Comparison of ENCODE assay signal across 25 cellular contexts in genomic region chr4:160928482-160928881, GRCh38.
"Had no signal": no experiment of that assay in that cellular context is flagged by ENCODE, and none has a peak within 500 bp of the region (broad histone marks: within the 10 kb centered on the region; RNA-seq: fewer than 3 reads in every experiment).

No MANE protein-coding gene starts in this region.

- H2AFZ ChIP-seq: neural progenitor cell had no signal

- H3K4me2 ChIP-seq: neural progenitor cell had no signal

- H3K4me3 ChIP-seq: esophagus squamous epithelium, neural progenitor cell, transverse colon had no signal

- DNase-seq: activated CD4-positive, alpha-beta T cell treated with anti-CD3 and anti-CD28 coated beads for 48 hours; activated CD4-positive, alpha-beta T cell treated with anti-CD3 and anti-CD28 coated beads, Interleukin-2, amount 50 U/mL, for 48 hours; activated CD8-positive, alpha-beta memory T cell treated with anti-CD3 and anti-CD28 coated beads, Interleukin-2, amount 50 U/mL, for 4 hours; activated effector memory CD4-positive, alpha-beta T cell treated with anti-CD3 and anti-CD28 coated beads, Interleukin-2, amount 50 U/mL, for 16 hours; activated naive CD4-positive, alpha-beta T cell treated with anti-CD3 and anti-CD28 coated beads for 36 hours; activated T-cell treated with anti-CD3 and anti-CD28 coated beads, Interleukin-2, amount 50 U/mL, for 1 hour; amniotic stem cell; central memory CD4-positive, alpha-beta T cell; esophagus squamous epithelium; foreskin melanocyte; islet precursor cell; left colon; mammary epithelial cell; natural killer cell; right cardiac atrium; stimulated activated naive CD4-positive, alpha-beta T cell; T-helper 1 cell; transverse colon; WERI-Rb-1 had no signal

- H3K27me3 ChIP-seq: esophagus squamous epithelium, neural progenitor cell, transverse colon had no signal

- H3K9me3 Mint-ChIP-seq: dendritic cell treated with granulocyte-macrophage colony-stimulating factor and Interleukin-4, amounts not matched to agents 40 ng/mL and 50 ng/mL, for 4 days; neural progenitor cell had no signal

- H3K4me1 Mint-ChIP-seq: natural killer cell, neural progenitor cell had no signal

- H3K27ac Mint-ChIP-seq: activated naive CD4-positive, alpha-beta T cell treated with anti-CD3 and anti-CD28 coated beads for 36 hours; activated T-helper 1 cell treated with anti-CD3 and anti-CD28 coated beads, Interleukin-12 subunit alpha, Interleukin-12 subunit beta, Interleukin-2, Interleukin-4 antibody, amounts not matched to agents 30 ng/mL and 10 ng/mL and 1 ng/mL, durations not matched to agents 14 hours and 24 hours and 36 hours; dendritic cell treated with granulocyte-macrophage colony-stimulating factor and Interleukin-4, amounts not matched to agents 40 ng/mL and 50 ng/mL, for 4 days; natural killer cell; neural progenitor cell; T-helper 2 cell treated with Interferon-gamma antibody and Interleukin-4, amounts not matched to agents 5 μg/mL and 100 μg/mL, for 36 hours had no signal

- H3K4me3 Mint-ChIP-seq: activated naive CD4-positive, alpha-beta T cell treated with anti-CD3 and anti-CD28 coated beads for 36 hours; activated T-helper 1 cell treated with anti-CD3 and anti-CD28 coated beads, Interleukin-12 subunit alpha, Interleukin-12 subunit beta, Interleukin-2, Interleukin-4 antibody, amounts not matched to agents 30 ng/mL and 10 ng/mL and 1 ng/mL, durations not matched to agents 14 hours and 24 hours and 36 hours; dendritic cell treated with granulocyte-macrophage colony-stimulating factor and Interleukin-4, amounts not matched to agents 40 ng/mL and 50 ng/mL, for 4 days; natural killer cell; neural progenitor cell; T-helper 2 cell treated with Interferon-gamma antibody and Interleukin-4, amounts not matched to agents 5 μg/mL and 100 μg/mL, for 36 hours had no signal

- H3K36me3 Mint-ChIP-seq: natural killer cell, neural progenitor cell had no signal

- ATAC-seq: activated CD4-positive, CD25-positive, alpha-beta regulatory T cell treated with anti-CD3 and anti-CD28 coated beads, Interleukin-2, amount 50 U/mL, for 24 hours; left colon; natural killer cell; right cardiac atrium had no signal

- H3K9me3 ChIP-seq: esophagus squamous epithelium, transverse colon had no signal

- H3K27ac ChIP-seq: epithelial cell of prostate, esophagus squamous epithelium, neural progenitor cell, transverse colon, WERI-Rb-1 had no signal

- H3K36me3 ChIP-seq: esophagus squamous epithelium, neural progenitor cell, transverse colon, WERI-Rb-1 had no signal

- H3K27me3 Mint-ChIP-seq: dendritic cell treated with granulocyte-macrophage colony-stimulating factor and Interleukin-4, amounts not matched to agents 40 ng/mL and 50 ng/mL, for 4 days had no signal

- H3K4me1 ChIP-seq: esophagus squamous epithelium, neural progenitor cell, transverse colon had no signal

- H3K9ac ChIP-seq: neural progenitor cell had no signal
